13 cellular contexts compared by ENCODE assay signal in the genomic region with DNA sequence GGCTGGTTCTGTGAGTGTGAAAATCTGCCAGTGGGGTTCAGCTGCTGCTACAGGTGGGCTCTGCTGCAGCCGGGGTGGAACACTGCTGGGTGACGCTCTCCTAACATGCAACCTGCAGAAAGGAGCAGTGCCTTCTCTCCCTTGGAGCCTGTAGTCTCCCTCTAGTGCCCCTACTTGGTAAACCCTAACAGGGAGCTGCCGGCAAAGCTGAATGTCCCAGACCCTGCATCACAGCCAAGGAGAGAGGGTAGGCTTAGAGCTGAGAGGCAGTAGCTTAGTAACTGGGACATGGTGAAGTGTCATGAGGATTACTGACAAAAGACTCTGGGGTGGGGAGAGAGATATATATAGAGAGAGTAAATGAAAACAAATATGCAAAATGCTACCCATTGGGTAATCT. TPM values are rescaled to one million over a fixed set of nuclear protein-coding genes. Genes with fewer than 3 reads are reported as not detected.
DNase-seq lines count a peak whose midpoint lies in the region; ATAC-seq lines count a peak whose summit lies in the region.
"Had no signal": no experiment of that assay in that cellular context is flagged by ENCODE, and none has a peak within 500 bp of the region (broad histone marks: within the 10 kb centered on the region; RNA-seq: fewer than 3 reads in every experiment).

No MANE protein-coding gene starts in this region.

- 60 to 65% methylated on average over 3 of the region's 3 CpGs for WGBS in GM23248 (ENCODE audit: low coverage in 1 of 2, low lambda C conversion rate in 2 of 2, missing lambda C conversion rate in 2 of 2), 2 experiments

- 0 out of 2 replicates have a peak, but pooled peaks cover 20% of the 10 kb centered on the region for H3K79me2 ChIP-seq in GM23248 (ENCODE audit: insufficient read depth)

- intact Hi-C loops in activated T-helper 2 cell treated with anti-CD3 and anti-CD28 coated beads, Interferon-gamma antibody, Interleukin-2, Interleukin-4, amounts not matched to agents 10 μg/mL and 5 μg/mL and 100 μg/mL, durations not matched to agents 14 hours and 24 hours and 36 hours (cut with micrococcal nuclease), result loop anchor here (2.0 to 10.0 kb wide), 2 partner anchors 193 to 249 kb away; no protein-coding TSS in a partner anchor

- H3K36me3 Mint-ChIP-seq in activated T-helper 2 cell treated with anti-CD3 and anti-CD28 coated beads, Interferon-gamma antibody, Interleukin-2, Interleukin-4, amounts not matched to agents 10 μg/mL and 5 μg/mL and 100 μg/mL, durations not matched to agents 14 hours and 24 hours and 36 hours (ENCODE audit: low read depth), result peaks cover 87% of the 10 kb centered on the region

- H3K27me3 Mint-ChIP-seq in activated T-helper 2 cell treated with anti-CD3 and anti-CD28 coated beads, Interferon-gamma antibody, Interleukin-2, Interleukin-4, amounts not matched to agents 10 μg/mL and 5 μg/mL and 100 μg/mL, durations not matched to agents 14 hours and 24 hours and 36 hours (ENCODE audit: low read depth), result no peaks in the 10 kb centered on the region

- H3K27me3 ChIP-seq in GM23248 (replicated peaks; ENCODE audit: insufficient read depth), result no peaks in the 10 kb centered on the region
- H3K27me3 ChIP-seq: SJSA1, transverse colon had no signal

- in situ Hi-C loops in GM23248 (cut with MboI), result no loop called here

- no peaks in the 10 kb centered on the region for H3K4me1 ChIP-seq in GM23248 (ENCODE audit: insufficient read depth)
- H3K4me1 ChIP-seq: transverse colon had no signal

- H2AFZ ChIP-seq in GM23248, result no peak overlapping the region

- peaks cover 64% of the 10 kb centered on the region for H3K4me1 Mint-ChIP-seq in activated T-helper 2 cell treated with anti-CD3 and anti-CD28 coated beads, Interferon-gamma antibody, Interleukin-2, Interleukin-4, amounts not matched to agents 10 μg/mL and 5 μg/mL and 100 μg/mL, durations not matched to agents 14 hours and 24 hours and 36 hours (ENCODE audit: low read depth)

- H3K36me3 ChIP-seq in GM23248 (ENCODE audit: low read depth), result no peaks in the 10 kb centered on the region
- H3K36me3 ChIP-seq: transverse colon had no signal

- no peak for ATAC-seq in GM18870 (IDR thresholded peaks at IDR 0.05; ENCODE audit: unreplicated experiment)

- H4K20me1 ChIP-seq in GM23248 (ENCODE audit: insufficient read depth), result no peaks in the 10 kb centered on the region

- no peaks in the 10 kb centered on the region for H3K9me3 Mint-ChIP-seq in activated T-helper 2 cell treated with anti-CD3 and anti-CD28 coated beads, Interferon-gamma antibody, Interleukin-2, Interleukin-4, amounts not matched to agents 10 μg/mL and 5 μg/mL and 100 μg/mL, durations not matched to agents 14 hours and 24 hours and 36 hours

- no peaks in the 10 kb centered on the region for H3F3A ChIP-seq in GM23248 (ENCODE audit: insufficient read depth)

- H3K9me2 ChIP-seq in GM23248 (ENCODE audit: insufficient read depth), result no peaks in the 10 kb centered on the region

- H3K4me3 ChIP-seq in GM23248, result no peak overlapping the region
- H3K4me3 ChIP-seq: SJSA1, transverse colon had no signal

- H3K27ac ChIP-seq in GM23248, result no peak overlapping the region
- H3K27ac ChIP-seq: epithelial cell of prostate, SJSA1 had no signal

- no peak overlapping the region for H3K4me3 Mint-ChIP-seq in activated T-helper 2 cell treated with anti-CD3 and anti-CD28 coated beads, Interferon-gamma antibody, Interleukin-2, Interleukin-4, amounts not matched to agents 10 μg/mL and 5 μg/mL and 100 μg/mL, durations not matched to agents 14 hours and 24 hours and 36 hours (ENCODE audit: low read depth)

- no peak overlapping the region for H3K9ac ChIP-seq in GM23248

- no peak overlapping the region for H3K4me2 ChIP-seq in GM23248 (ENCODE audit: unreplicated experiment)

- peak; percentile 54 for DNase-seq in CD1c-positive myeloid dendritic cell (ENCODE audit: extremely low spot score)
- DNase-seq in GM23248, result peak; percentile 17
- no peak for DNase-seq in activated T-helper 2 cell treated with anti-CD3 and anti-CD28 coated beads, Interferon-gamma antibody, Interleukin-2, Interleukin-4, amounts not matched to agents 10 μg/mL and 5 μg/mL and 100 μg/mL, durations not matched to agents 14 hours and 24 hours and 36 hours (ENCODE audit: low spot score)
- peak; percentile 61 for DNase-seq in islet precursor cell
- no peak for DNase-seq in stimulated activated CD4-positive, alpha-beta T cell treated with anti-CD3 and anti-CD28 coated beads, Interleukin-15, amount 100 ng/mL, for 24 hours
- DNase-seq in NK-92 (lab: John Stamatoyannopoulos, UW; ENCODE audit: unreplicated experiment), result no peak
- no peak for DNase-seq in NCI-H524 treated with DMSO at 0.1 percent for 48 hours (lab: John Stamatoyannopoulos, UW)
- DNase-seq: DMS79 treated with DMSO at 0.1 percent for 48 hours, NCI-H1436 treated with DMSO at 0.1 percent for 48 hours, transverse colon had no signal

- peak overlapping the region; percentile 44 for H3K27ac Mint-ChIP-seq in activated T-helper 2 cell treated with anti-CD3 and anti-CD28 coated beads, Interferon-gamma antibody, Interleukin-2, Interleukin-4, amounts not matched to agents 10 μg/mL and 5 μg/mL and 100 μg/mL, durations not matched to agents 14 hours and 24 hours and 36 hours

- no peaks in the 10 kb centered on the region for H3K9me3 ChIP-seq in GM23248 (ENCODE audit: low read depth)
- H3K9me3 ChIP-seq: SJSA1, transverse colon had no signal

RNA-seq across cellular contexts. Expression of a gene that starts 9.8 kb away (rescaled TPM):
- total RNA-seq in GM23248 (2014; rRNA removed; shearing (Covaris generic)), result 2.9 and 6.8 TPM in 2 replicates
- polyA plus RNA-seq in GM23248 (2016; fragmentation: Nextera tagmentation; extraction: Ambion mirVana), result 8.0 and 8.6 TPM in 2 replicates
- 62.1 and 63.3 TPM in 2 replicates for total RNA-seq in activated T-helper 2 cell treated with anti-CD3 and anti-CD28 coated beads, Interferon-gamma antibody, Interleukin-2, Interleukin-4, amounts not matched to agents 10 μg/mL and 5 μg/mL and 100 μg/mL, durations not matched to agents 14 hours and 24 hours and 36 hours

RNA-seq across cellular contexts. Expression of a gene that starts 20.3 kb away (rescaled TPM):
- 0.25 and 0.32 TPM in 2 replicates for total RNA-seq in GM23248 (2014; rRNA removed; shearing (Covaris generic))
- polyA plus RNA-seq in GM23248 (2016; fragmentation: Nextera tagmentation; extraction: Ambion mirVana), result 0.06 and 0.19 TPM in 2 replicates
- total RNA-seq in activated T-helper 2 cell treated with anti-CD3 and anti-CD28 coated beads, Interferon-gamma antibody, Interleukin-2, Interleukin-4, amounts not matched to agents 10 μg/mL and 5 μg/mL and 100 μg/mL, durations not matched to agents 14 hours and 24 hours and 36 hours, result 44.8 and 45.0 TPM in 2 replicates

RNA-seq across cellular contexts. Expression of a gene that starts 40.1 kb away (rescaled TPM):
- 30.6 and 34.2 TPM in 2 replicates for total RNA-seq in GM23248 (2014; rRNA removed; shearing (Covaris generic))
- polyA plus RNA-seq in GM23248 (2016; fragmentation: Nextera tagmentation; extraction: Ambion mirVana), result 40.5 and 41.8 TPM in 2 replicates
- 191 TPM in 2 replicates for total RNA-seq in activated T-helper 2 cell treated with anti-CD3 and anti-CD28 coated beads, Interferon-gamma antibody, Interleukin-2, Interleukin-4, amounts not matched to agents 10 μg/mL and 5 μg/mL and 100 μg/mL, durations not matched to agents 14 hours and 24 hours and 36 hours

Comparison
In these comparisons a context has a peak if more than half of its experiments do, and no peak if none do; other contexts are left out.
1. DNase-seq: peak in CD1c-positive myeloid dendritic cell (single experiment), GM23248 (single experiment) and islet precursor cell (single experiment); none in activated T-helper 2 cell treated with anti-CD3 and anti-CD28 coated beads, Interferon-gamma antibody, Interleukin-2, Interleukin-4, amounts not matched to agents 10 μg/mL and 5 μg/mL and 100 μg/mL, durations not matched to agents 14 hours and 24 hours and 36 hours (single experiment), stimulated activated CD4-positive, alpha-beta T cell treated with anti-CD3 and anti-CD28 coated beads, Interleukin-15, amount 100 ng/mL, for 24 hours (single experiment), NK-92 (single experiment) and NCI-H524 treated with DMSO at 0.1 percent for 48 hours (single experiment).
2. RNA of a gene that starts 20.3 kb away (total RNA-seq): 44.8 to 45.0 TPM in activated T-helper 2 cell treated with anti-CD3 and anti-CD28 coated beads, Interferon-gamma antibody, Interleukin-2, Interleukin-4, amounts not matched to agents 10 μg/mL and 5 μg/mL and 100 μg/mL, durations not matched to agents 14 hours and 24 hours and 36 hours; 0.25 to 0.32 TPM in GM23248; every median in the first group is over 10 times any median in the second.